ENCODE assay signal across 9 cellular contexts in the genomic region with DNA sequence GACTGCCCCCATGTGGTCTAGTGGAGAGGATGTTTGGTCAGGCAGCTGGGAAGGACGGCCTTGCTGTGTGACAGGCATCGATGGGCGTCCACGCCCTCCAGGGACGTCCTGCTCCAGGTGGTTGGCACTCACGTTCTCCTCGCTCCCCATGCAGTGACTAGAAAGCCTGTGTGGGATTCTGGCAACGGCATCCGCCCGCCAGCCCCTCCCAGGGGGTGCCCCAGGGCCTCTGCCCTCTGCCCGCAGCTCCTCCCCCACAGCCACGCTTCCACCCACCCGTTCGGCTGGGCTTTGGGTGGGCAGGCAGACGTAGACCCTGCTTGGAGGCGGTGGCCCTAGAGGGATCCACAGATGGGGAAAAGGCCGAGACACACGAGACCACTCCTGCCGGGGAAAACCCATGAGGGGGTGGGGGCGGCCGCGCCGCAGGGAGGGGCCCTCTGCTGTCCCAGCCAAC. TPM values are rescaled to one million over a fixed set of nuclear protein-coding genes. Genes with fewer than 3 reads are reported as not detected.
DNase-seq lines count a peak whose midpoint lies in the region; ATAC-seq and TF ChIP-seq lines count a peak whose summit lies in the region.
"Had no signal": no experiment of that assay in that cellular context is flagged by ENCODE, and none has a peak within 500 bp of the region (broad histone marks: within the 10 kb centered on the region; RNA-seq: fewer than 3 reads in every experiment).

No MANE protein-coding gene starts in this region.

- peak; percentile 31 for TF ChIP-seq CTCF in AG10803 (conservative IDR thresholded peaks at IDR 0.05; ENCODE audit: low read length)
- peak; percentile 18 for TF ChIP-seq CTCF in nephron progenitor cell (IDR thresholded peaks at IDR 0.05)

- peaks cover 80% of the 10 kb centered on the region for H3K36me3 Mint-ChIP-seq in effector memory CD8-positive, alpha-beta T cell (ENCODE audit: insufficient read depth)
- H3K36me3 Mint-ChIP-seq in nephron progenitor cell (ENCODE audit: low read depth): peaks cover 12% of the 10 kb centered on the region

- no peaks in the 10 kb centered on the region for H3K27me3 Mint-ChIP-seq in effector memory CD8-positive, alpha-beta T cell
- H3K27me3 Mint-ChIP-seq in nephron progenitor cell (ENCODE audit: low read depth, poor library complexity): peaks cover 40% of the 10 kb centered on the region

- H3K4me3 Mint-ChIP-seq in effector memory CD8-positive, alpha-beta T cell: peak overlapping the region; percentile 86 to 87
- no peak overlapping the region for H3K4me3 Mint-ChIP-seq in nephron progenitor cell

- peaks cover 24 to 28% of the 10 kb centered on the region in 2 donors for H3K4me1 Mint-ChIP-seq in effector memory CD8-positive, alpha-beta T cell (ENCODE audit: low read depth in 2 of 2)
- peaks cover 13% of the 10 kb centered on the region for H3K4me1 Mint-ChIP-seq in nephron progenitor cell

- DNase-seq in AG10803 (ENCODE audit: low read depth) (no peak), nephron progenitor cell (peak; percentile 20), DMS79 (lab: John Stamatoyannopoulos, UW) (no peak), ureter (ENCODE audit: low spot score) (no peak)
- peak; percentile 64 for DNase-seq in activated CD4-positive, CD25-positive, alpha-beta regulatory T cell treated with anti-CD3 and anti-CD28 coated beads, Interleukin-2, amount 50 U/mL, for 72 hours
- peak; percentile 68 to 78 (median 75) for DNase-seq in effector memory CD8-positive, alpha-beta T cell

- ATAC-seq in GM18870 (IDR thresholded peaks at IDR 0.05; ENCODE audit: unreplicated experiment) (peak; percentile 37), HG03196 (IDR thresholded peaks at IDR 0.05; ENCODE audit: unreplicated experiment) (peak; percentile 37)
- peak; percentile 66 for ATAC-seq in effector memory CD8-positive, alpha-beta T cell (replicated peaks)

- no peak overlapping the region for H3K4me3 ChIP-seq in AG10803 (ENCODE audit: low read length)

- H3K27ac Mint-ChIP-seq in effector memory CD8-positive, alpha-beta T cell: peak overlapping the region; percentile 82 to 87
- H3K27ac Mint-ChIP-seq in nephron progenitor cell: no peak overlapping the region

- H3K9me3 Mint-ChIP-seq in effector memory CD8-positive, alpha-beta T cell: peaks cover 0 to 3% of the 10 kb centered on the region in 2 donors
- no peaks in the 10 kb centered on the region for H3K9me3 Mint-ChIP-seq in nephron progenitor cell

RNA-seq across cellular contexts. Expression of gene IL17C, which starts 4.7 kb away (rescaled TPM):
- not detected for total RNA-seq in ureter
- total RNA-seq: HT1080 had no signal

RNA-seq across cellular contexts. Expression of gene CYBA, which starts 17.1 kb away (rescaled TPM):
- 279 TPM for total RNA-seq in ureter

RNA-seq across cellular contexts. Expression of gene MVD, which starts 29.2 kb away (rescaled TPM):
- total RNA-seq in ureter: 43.9 TPM

RNA-seq across cellular contexts. Expression of gene SNAI3, which starts 52.6 kb away (rescaled TPM):
- 1.8 TPM for total RNA-seq in ureter

Comparison
In these comparisons a context has a peak if more than half of its experiments do, and no peak if none do; other contexts are left out.
1. DNase-seq: peak in activated CD4-positive, CD25-positive, alpha-beta regulatory T cell treated with anti-CD3 and anti-CD28 coated beads, Interleukin-2, amount 50 U/mL, for 72 hours (single experiment), effector memory CD8-positive, alpha-beta T cell (3 of 3) and nephron progenitor cell (single experiment); none in AG10803 (single experiment), DMS79 (single experiment) and ureter (single experiment).
2. Peak in every context shown above with its lines, with median percentiles within 50 percentile points of each other: ATAC-seq.